Comparison of ENCODE assay signal across 15 cellular contexts in genomic region chr20:35304956-35305355, GRCh38. TPM values are rescaled to one million over a fixed set of nuclear protein-coding genes. Genes with fewer than 3 reads are reported as not detected.
DNase-seq lines count a peak whose midpoint lies in the region; ATAC-seq, FAIRE-seq and TF ChIP-seq lines count a peak whose summit lies in the region.
"Had no signal": no experiment of that assay in that cellular context is flagged by ENCODE, and none has a peak within 500 bp of the region (broad histone marks: within the 10 kb centered on the region; RNA-seq: fewer than 3 reads in every experiment).

No MANE protein-coding gene starts in this region.

- H3K9me3 Mint-ChIP-seq in activated CD4-positive, alpha-beta T cell treated with anti-CD3 and anti-CD28 coated beads, Interleukin-2, amount 10 ng/mL, durations not matched to agents 24 days and 14 days: no peaks in the 10 kb centered on the region
- H3K9me3 Mint-ChIP-seq: IgD-negative memory B cell had no signal

- peaks cover 4% of the 10 kb centered on the region for H3K36me3 Mint-ChIP-seq in activated CD4-positive, alpha-beta T cell treated with anti-CD3 and anti-CD28 coated beads, Interleukin-2, amount 10 ng/mL, durations not matched to agents 24 days and 14 days (ENCODE audit: low read depth)
- H3K36me3 Mint-ChIP-seq: IgD-negative memory B cell had no signal

- H3K27ac Mint-ChIP-seq in activated CD4-positive, alpha-beta T cell treated with anti-CD3 and anti-CD28 coated beads, Interleukin-2, amount 10 ng/mL, durations not matched to agents 24 days and 14 days: peak overlapping the region; percentile 92

- H3K4me1 Mint-ChIP-seq in activated CD4-positive, alpha-beta T cell treated with anti-CD3 and anti-CD28 coated beads, Interleukin-2, amount 10 ng/mL, durations not matched to agents 24 days and 14 days: peaks cover 41% of the 10 kb centered on the region

- no peaks in the 10 kb centered on the region for H3K79me2 ChIP-seq in smooth muscle cell (ENCODE audit: low read depth)

- peaks cover 23% of the 10 kb centered on the region for H3F3A ChIP-seq in smooth muscle cell (ENCODE audit: low read depth)

- H3K4me3 Mint-ChIP-seq in activated CD4-positive, alpha-beta T cell treated with anti-CD3 and anti-CD28 coated beads, Interleukin-2, amount 10 ng/mL, durations not matched to agents 24 days and 14 days: no peak overlapping the region

- H3K4me3 ChIP-seq in RWPE2 (ENCODE audit: severe bottlenecking) (no peak overlapping the region), smooth muscle cell (no peak overlapping the region), pancreas (no peak overlapping the region), MG63 (no peak overlapping the region)
- H3K4me3 ChIP-seq: GM12878 had no signal

- peak overlapping the region; percentile 90 for H3K9ac ChIP-seq in smooth muscle cell (ENCODE audit: low read depth)

- peaks cover 38% of the 10 kb centered on the region for H3K36me3 ChIP-seq in RWPE2 (ENCODE audit: low read depth)
- no peaks in the 10 kb centered on the region for H3K36me3 ChIP-seq in smooth muscle cell (ENCODE audit: low read depth)
- no peaks in the 10 kb centered on the region for H3K36me3 ChIP-seq in pancreas
- peaks cover 59% of the 10 kb centered on the region for H3K36me3 ChIP-seq in MG63

- no peaks in the 10 kb centered on the region for H3K9me3 ChIP-seq in RWPE2 (ENCODE audit: severe bottlenecking)
- no peaks in the 10 kb centered on the region for H3K9me3 ChIP-seq in smooth muscle cell (replicated peaks; ENCODE audit: low read depth)
- no peaks in the 10 kb centered on the region for H3K9me3 ChIP-seq in pancreas
- H3K9me3 ChIP-seq in MG63: no peaks in the 10 kb centered on the region

- no peak for DNase-seq in activated CD4-positive, alpha-beta T cell treated with anti-CD3 and anti-CD28 coated beads, Interleukin-2, amount 10 ng/mL, durations not matched to agents 24 days and 14 days
- no peak for DNase-seq in activated CD4-positive, alpha-beta T cell treated with anti-CD3 and anti-CD28 coated beads for 4 hours
- DNase-seq in RWPE2 (ENCODE audit: low spot score) (peak; percentile 75), epithelial cell of prostate (ENCODE audit: low read depth, low spot score) (no peak), smooth muscle cell (lab: John Stamatoyannopoulos, UW; ENCODE audit: unreplicated experiment) (no peak), NCI-H748 (lab: John Stamatoyannopoulos, UW; ENCODE audit: unreplicated experiment) (no peak), pancreas (no peak), MG63 (no peak)
- DNase-seq: NCI-H2029 had no signal

- intact Hi-C loops in activated CD4-positive, alpha-beta T cell treated with anti-CD3 and anti-CD28 coated beads, Interleukin-2, amount 10 ng/mL, durations not matched to agents 24 days and 14 days (cut with micrococcal nuclease): loop anchor here (1.0 to 10.0 kb wide), 6 partner anchors 7 to 310 kb away; partner anchors contain the start of genes EIF6 and SPAG4
- intact Hi-C loops in pancreas (cut with DNase I): loop anchor here in 2 of 3 donors (5.0 kb wide), 1 partner anchor 132 kb away; the partner anchor contains the start of gene GDF5 (in 2 of the 2)

- peaks cover 79% of the 10 kb centered on the region for H3K4me1 ChIP-seq in RWPE2 (ENCODE audit: insufficient read depth, poor library complexity, severe bottlenecking)
- peaks cover 14% of the 10 kb centered on the region for H3K4me1 ChIP-seq in smooth muscle cell (ENCODE audit: low read depth)
- H3K4me1 ChIP-seq in pancreas: peaks cover 0 to 5% (median 0%) of the 10 kb centered on the region in 3 donors

- WGBS in smooth muscle cell (ENCODE audit: low lambda C conversion rate): 90% methylated on average over 6 of the region's 6 CpGs
- 70 to 77% methylated on average over 6 of the region's 6 CpGs for WGBS in pancreas, 2 donors

- ATAC-seq in RWPE2 (ENCODE audit: low read depth): no peak
- no peak for ATAC-seq in pancreas

- H3K4me2 ChIP-seq in smooth muscle cell: peak overlapping the region; percentile 75

- FAIRE-seq in pancreas (lab: Jason Lieb, UNC): no peak
- FAIRE-seq: GM12878 had no signal

- H3K27me3 Mint-ChIP-seq in activated CD4-positive, alpha-beta T cell treated with anti-CD3 and anti-CD28 coated beads, Interleukin-2, amount 10 ng/mL, durations not matched to agents 24 days and 14 days: no peaks in the 10 kb centered on the region
- H3K27me3 Mint-ChIP-seq: IgD-negative memory B cell had no signal

- H2AFZ ChIP-seq in smooth muscle cell (ENCODE audit: low read depth): no peak overlapping the region

- TF ChIP-seq CTCF in RWPE2 (IDR thresholded peaks at IDR 0.05; ENCODE audit: poor library complexity, severe bottlenecking): no peak
- no peak for TF ChIP-seq CTCF in smooth muscle cell (IDR thresholded peaks at IDR 0.05; ENCODE audit: borderline replicate concordance, insufficient read depth, poor library complexity, severe bottlenecking)
- no peak for TF ChIP-seq CTCF in pancreas (IDR thresholded peaks at IDR 0.05)

- no peaks in the 10 kb centered on the region for H3K27me3 ChIP-seq in RWPE2 (ENCODE audit: insufficient read depth, poor library complexity, severe bottlenecking)
- H3K27me3 ChIP-seq in smooth muscle cell (ENCODE audit: low read depth): no peaks in the 10 kb centered on the region
- H3K27me3 ChIP-seq in pancreas: no peaks in the 10 kb centered on the region
- no peaks in the 10 kb centered on the region for H3K27me3 ChIP-seq in MG63

- H3K27ac ChIP-seq in RWPE2 (ENCODE audit: poor library complexity, severe bottlenecking): peak overlapping the region; percentile 99
- H3K27ac ChIP-seq in epithelial cell of prostate: peak overlapping the region; percentile 95
- H3K27ac ChIP-seq in smooth muscle cell (ENCODE audit: low read depth): peak overlapping the region; percentile 99
- no peak overlapping the region for H3K27ac ChIP-seq in pancreas

- no peaks in the 10 kb centered on the region for H4K20me1 ChIP-seq in smooth muscle cell (ENCODE audit: low read depth)

RNA-seq across cellular contexts. Expression of gene FAM83C, which starts 12.7 kb away (rescaled TPM):
- not detected in 2 replicates for total RNA-seq in activated CD4-positive, alpha-beta T cell treated with anti-CD3 and anti-CD28 coated beads, Interleukin-2, amount 10 ng/mL, durations not matched to agents 24 days and 14 days
- total RNA-seq in smooth muscle cell (0.27 and 0.49 TPM in 2 replicates), pancreas (not detected)
- polyA plus RNA-seq in smooth muscle cell (0.05 TPM in 1 of 2 replicates, not detected in the other), pancreas (not detected)
- total RNA-seq in MG63 (2014; rRNA removed; shearing (Covaris generic); ENCODE audit: low replicate concordance): not detected in 2 replicates
- total RNA-seq: A673; activated CD8-positive, alpha-beta memory T cell treated with anti-CD3 and anti-CD28 coated beads for 36 hours; GM12878; renal cortical epithelial cell; T-helper 2 cell treated with Interferon-gamma antibody and Interleukin-4, amounts not matched to agents 100 ng/mL and 5 ng/mL, for 36 hours had no signal
- polyA plus RNA-seq: GM12878, IgD-negative memory B cell had no signal

RNA-seq across cellular contexts. Expression of gene EIF6, which starts 20.4 kb away (rescaled TPM):
- total RNA-seq in activated CD4-positive, alpha-beta T cell treated with anti-CD3 and anti-CD28 coated beads, Interleukin-2, amount 10 ng/mL, durations not matched to agents 24 days and 14 days: 211 and 216 TPM in 2 replicates
- 76.4 and 110 TPM in 2 replicates for total RNA-seq in smooth muscle cell
- 179 and 251 TPM in 2 replicates for polyA plus RNA-seq in smooth muscle cell
- total RNA-seq in pancreas: 10 to 100 TPM; 30.6 to 59.2 (median 45.5) TPM
- 10 to 100 TPM; 61.3 to 79.4 TPM for polyA plus RNA-seq in pancreas
- 211 and 491 TPM in 2 replicates for total RNA-seq in MG63 (2014; rRNA removed; shearing (Covaris generic); ENCODE audit: low replicate concordance)

RNA-seq across cellular contexts. Expression of gene MMP24OS, which starts 27.0 kb away (rescaled TPM):
- total RNA-seq in activated CD4-positive, alpha-beta T cell treated with anti-CD3 and anti-CD28 coated beads, Interleukin-2, amount 10 ng/mL, durations not matched to agents 24 days and 14 days: 26.2 and 27.3 TPM in 2 replicates
- 14.3 and 22.7 TPM in 2 replicates for total RNA-seq in smooth muscle cell
- polyA plus RNA-seq in smooth muscle cell: 43.7 and 44.7 TPM in 2 replicates
- total RNA-seq in pancreas: 10 to 100 TPM; 28.9 to 49.9 (median 44.4) TPM
- 10 to 100 TPM; 53.7 to 74.9 TPM for polyA plus RNA-seq in pancreas
- total RNA-seq in MG63 (2014; rRNA removed; shearing (Covaris generic); ENCODE audit: low replicate concordance): 4.4 and 4.7 TPM in 2 replicates

Comparison
In these comparisons a context has a peak if more than half of its experiments do, and no peak if none do; other contexts are left out.
1. H3K27ac ChIP-seq: peak in RWPE2 (single experiment), epithelial cell of prostate (single experiment) and smooth muscle cell (single experiment); none in pancreas (0 of 4).